Comparison of ENCODE assay signal across 9 cellular contexts in genomic region chr15:34099914-34100313, GRCh38. TPM values are rescaled to one million over a fixed set of nuclear protein-coding genes. Genes with fewer than 3 reads are reported as not detected.
DNase-seq lines count a peak whose midpoint lies in the region; ATAC-seq and TF ChIP-seq lines count a peak whose summit lies in the region.
"Had no signal": no experiment of that assay in that cellular context is flagged by ENCODE, and none has a peak within 500 bp of the region (broad histone marks: within the 10 kb centered on the region; RNA-seq: fewer than 3 reads in every experiment).

No MANE protein-coding gene starts in this region.

- peak overlapping the region; percentile 96 for H3K4me3 ChIP-seq in ACC112 (ENCODE audit: low read depth, low read length)
- H3K4me3 ChIP-seq in GM08714 (ENCODE audit: low read length): peak overlapping the region; percentile 3; the same call in 1 of the 2 replicates
- peak overlapping the region in 1 of 2 experiments; percentile 100 for H3K4me3 ChIP-seq in mesenchymal stem cell (ENCODE audit: insufficient read depth in 1 of 2, low read depth in 1 of 2, low read length in 2 of 2)

- H3K79me2 ChIP-seq in ACC112 (ENCODE audit: control insufficient read depth, insufficient read depth, low read length, unreplicated experiment): peaks cover 65% of the 10 kb centered on the region

- no peak overlapping the region for H3K27ac ChIP-seq in ACC112 (ENCODE audit: low read depth, low read length)
- no peak overlapping the region for H3K27ac ChIP-seq in mesenchymal stem cell (ENCODE audit: low read length, poor library complexity, severe bottlenecking)

- H3K23ac ChIP-seq in mesenchymal stem cell (ENCODE audit: low read length in 2 of 2): no peak overlapping the region

- peaks cover 14% of the 10 kb centered on the region for H3K9me3 Mint-ChIP-seq in activated CD8-positive, alpha-beta T cell treated with anti-CD3 and anti-CD28 coated beads for 36 hours

- peaks cover 15% of the 10 kb centered on the region for H3K79me1 ChIP-seq in mesenchymal stem cell (replicated peaks; ENCODE audit: low read length, poor library complexity, severe bottlenecking)

- H3K18ac ChIP-seq in mesenchymal stem cell (ENCODE audit: low read depth in 1 of 2, low read length in 2 of 2): no peak overlapping the region

- POLR2A ChIA-PET in activated CD8-positive, alpha-beta T cell treated with anti-CD3 and anti-CD28 coated beads for 36 hours (lab: Charles Lee): interaction anchor here (0.7 to 1.1 kb wide), 3 partner anchors 13 to 179 kb away, joined by 3 to 4 read pairs (median 3); no protein-coding TSS in a partner anchor

- CTCF ChIA-PET in activated CD8-positive, alpha-beta T cell treated with anti-CD3 and anti-CD28 coated beads for 36 hours (lab: Charles Lee): interaction anchor here (1.4 kb wide), 2 partner anchors 37 to 110 kb away, joined by 4 to 5 read pairs; partner anchors contain the start of gene KATNBL1

- no peak for TF ChIP-seq CTCF in activated CD8-positive, alpha-beta T cell treated with anti-CD3 and anti-CD28 coated beads for 36 hours (IDR thresholded peaks at IDR 0.05)

- H3K9me3 ChIP-seq in mesenchymal stem cell (ENCODE audit: control insufficient read depth, low read length): no peaks in the 10 kb centered on the region

- no peak overlapping the region for H4K91ac ChIP-seq in mesenchymal stem cell (ENCODE audit: low read length)

- peaks cover 11% of the 10 kb centered on the region for H3K36me3 ChIP-seq in ACC112 (ENCODE audit: insufficient read depth, low read length)
- H3K36me3 ChIP-seq in mesenchymal stem cell (ENCODE audit: control insufficient read depth in 1 of 2, insufficient read depth in 2 of 2, low read depth in 1 of 2, low read length in 2 of 2): peaks cover 2 to 16% of the 10 kb centered on the region in 2 experiments

- no peak overlapping the region for H2BK15ac ChIP-seq in mesenchymal stem cell (ENCODE audit: low read depth, poor library complexity, severe bottlenecking)

- H2AK5ac ChIP-seq in mesenchymal stem cell (ENCODE audit: low read length, severe bottlenecking): no peak overlapping the region

- WGBS in mesenchymal stem cell: 99% methylated on average over 5 of the region's 5 CpGs

- H3K27me3 Mint-ChIP-seq in activated CD8-positive, alpha-beta T cell treated with anti-CD3 and anti-CD28 coated beads for 36 hours: no peaks in the 10 kb centered on the region

- H3K4me3 Mint-ChIP-seq in activated CD8-positive, alpha-beta T cell treated with anti-CD3 and anti-CD28 coated beads for 36 hours: peak overlapping the region; percentile 100

- H2BK120ac ChIP-seq in mesenchymal stem cell (ENCODE audit: low read depth, low read length): no peak overlapping the region

- H3K4me1 ChIP-seq in ACC112 (ENCODE audit: control insufficient read depth, insufficient read depth, low read length, unreplicated experiment) (peaks cover 23% of the 10 kb centered on the region), mesenchymal stem cell (ENCODE audit: control insufficient read depth, insufficient read depth, low read depth, low read length) (peaks cover 2% of the 10 kb centered on the region)

- H3K14ac ChIP-seq in mesenchymal stem cell (ENCODE audit: low read length in 2 of 2): no peak overlapping the region

- H4K8ac ChIP-seq in mesenchymal stem cell (ENCODE audit: low read length): no peak overlapping the region

- no peak overlapping the region for H3K4me2 ChIP-seq in mesenchymal stem cell (ENCODE audit: low read length, poor library complexity, severe bottlenecking)

- peaks cover 40% of the 10 kb centered on the region for H3K36me3 Mint-ChIP-seq in activated CD8-positive, alpha-beta T cell treated with anti-CD3 and anti-CD28 coated beads for 36 hours (ENCODE audit: low read depth)

- no peak overlapping the region for H3K4ac ChIP-seq in mesenchymal stem cell (ENCODE audit: low read depth in 1 of 2, low read length in 2 of 2)

- no peak overlapping the region for H2BK5ac ChIP-seq in mesenchymal stem cell (ENCODE audit: low read depth, low read length, poor library complexity, severe bottlenecking)

- H2AFZ ChIP-seq in ACC112 (ENCODE audit: low read length, unreplicated experiment) (no peak overlapping the region), mesenchymal stem cell (ENCODE audit: low read depth, low read length) (no peak overlapping the region)

- no peak for DNase-seq in activated CD8-positive, alpha-beta T cell treated with anti-CD3 and anti-CD28 coated beads for 36 hours
- DNase-seq in mesenchymal stem cell: no peak
- DNase-seq in kidney tubule cell (ENCODE audit: low spot score): no peak
- DNase-seq in inferior parietal cortex (ENCODE audit: extremely low spot score): no peak
- no peak for DNase-seq in stimulated activated naive CD4-positive, alpha-beta T cell treated with Interleukin-2 at 50 U/mL for 16 hours (lab: John Stamatoyannopoulos, UW)
- DNase-seq in NCI-H1417 treated with DMSO at 0.1 percent for 48 hours (lab: John Stamatoyannopoulos, UW): no peak
- DNase-seq: NCI-H1105 had no signal

- peak overlapping the region; percentile 42 for H3K27ac Mint-ChIP-seq in activated CD8-positive, alpha-beta T cell treated with anti-CD3 and anti-CD28 coated beads for 36 hours

- intact Hi-C loops in activated CD8-positive, alpha-beta T cell treated with anti-CD3 and anti-CD28 coated beads for 36 hours (cut with micrococcal nuclease): loop anchor here (5.0 kb wide), 1 partner anchor 122 kb away; no protein-coding TSS in a partner anchor

- no peak overlapping the region for H2BK12ac ChIP-seq in mesenchymal stem cell (ENCODE audit: low read length in 2 of 2)

- peak overlapping the region; percentile 100 for H3K9ac ChIP-seq in mesenchymal stem cell (ENCODE audit: low read length)

- peaks cover 28% of the 10 kb centered on the region for H3K4me1 Mint-ChIP-seq in activated CD8-positive, alpha-beta T cell treated with anti-CD3 and anti-CD28 coated beads for 36 hours (ENCODE audit: low read depth)

- H3K27me3 ChIP-seq in ACC112 (ENCODE audit: insufficient read depth, low read length): no peaks in the 10 kb centered on the region
- H3K27me3 ChIP-seq in mesenchymal stem cell (ENCODE audit: control insufficient read depth in 1 of 2, insufficient read depth in 1 of 2, low read length in 2 of 2): no peaks in the 10 kb centered on the region

- ATAC-seq in activated CD8-positive, alpha-beta T cell treated with anti-CD3 and anti-CD28 coated beads for 36 hours: no peak

RNA-seq across cellular contexts. Expression of gene EMC7, which starts 1.7 kb away (rescaled TPM):
- 10 to 100 TPM; 45.0 to 49.9 TPM for total RNA-seq in activated CD8-positive, alpha-beta T cell treated with anti-CD3 and anti-CD28 coated beads for 36 hours
- 150 TPM for polyA plus RNA-seq in mesenchymal stem cell (2013, experiment 1 of 2)
- polyA plus RNA-seq in mesenchymal stem cell (2013, experiment 2 of 2): 159 TPM

RNA-seq across cellular contexts. Expression of gene PGBD4, which starts 2.0 kb away (rescaled TPM):
- total RNA-seq in activated CD8-positive, alpha-beta T cell treated with anti-CD3 and anti-CD28 coated beads for 36 hours: 1 to 10 TPM; 2.6 to 2.7 TPM
- polyA plus RNA-seq in mesenchymal stem cell (2013, experiment 1 of 2): 0.88 TPM
- polyA plus RNA-seq in mesenchymal stem cell (2013, experiment 2 of 2): 0.89 TPM
